Comparison of ENCODE assay signal across 13 cellular contexts in the genomic region with DNA sequence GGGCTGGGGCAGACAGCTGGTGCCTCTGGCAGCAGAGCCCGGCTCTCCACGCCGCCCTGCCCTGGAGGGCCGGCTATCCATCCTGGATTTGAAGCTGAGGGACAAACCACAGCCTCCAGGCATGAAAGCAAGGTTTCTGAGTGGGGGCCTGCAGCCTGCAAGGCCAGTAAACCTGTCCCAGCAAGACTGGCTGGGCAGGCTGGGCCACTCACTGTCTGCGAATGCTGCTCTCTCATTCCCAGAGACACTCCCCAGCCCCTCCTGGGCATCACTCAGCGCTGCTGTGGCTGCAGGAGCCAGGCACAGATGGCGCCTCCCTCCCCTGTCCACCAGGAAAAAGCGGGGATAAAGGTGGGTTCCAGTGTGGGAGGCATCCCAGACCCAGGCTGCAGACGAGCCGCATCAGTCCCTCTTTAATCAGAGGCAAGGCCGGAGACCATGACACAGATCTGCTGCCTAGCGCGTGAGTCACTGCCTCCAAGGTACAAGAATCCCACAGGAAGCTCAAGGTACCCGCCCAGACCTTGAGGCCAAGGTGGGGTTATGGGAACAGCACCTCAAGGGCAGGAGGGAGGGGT.
A peak's percentile ranks its signal among the peaks of the same experiment; 100 is the strongest.
DNase-seq lines count a peak whose midpoint lies in the region; ATAC-seq and TF ChIP-seq lines count a peak whose summit lies in the region.
"Had no signal": no experiment of that assay in that cellular context is flagged by ENCODE, and none has a peak within 500 bp of the region (broad histone marks: within the 10 kb centered on the region; RNA-seq: fewer than 3 reads in every experiment).

No MANE protein-coding gene starts in this region.

- H3K79me2 ChIP-seq in smooth muscle cell (ENCODE audit: low read depth), result peaks cover 69% of the 10 kb centered on the region

- H3K36me3 ChIP-seq in RWPE2 (ENCODE audit: low read depth), result no peaks in the 10 kb centered on the region
- no peaks in the 10 kb centered on the region for H3K36me3 ChIP-seq in smooth muscle cell (ENCODE audit: low read depth)

- H2AFZ ChIP-seq in smooth muscle cell (ENCODE audit: low read depth), result no peak overlapping the region

- WGBS in smooth muscle cell (ENCODE audit: low lambda C conversion rate), result 18% methylated on average over 14 of the region's 14 CpGs

- H3K27ac Mint-ChIP-seq in activated CD4-positive, alpha-beta T cell treated with anti-CD3 and anti-CD28 coated beads for 36 hours, result no peak overlapping the region
- H3K27ac Mint-ChIP-seq: T-helper 1 cell treated with Interleukin-12 subunit alpha and Interleukin-12 subunit beta and Interleukin-4 antibody, amounts not matched to agents 30 μg/mL and 1 μg/mL, for 36 hours had no signal

- H4K20me1 ChIP-seq in smooth muscle cell (ENCODE audit: low read depth), result peaks cover 15% of the 10 kb centered on the region

- peak overlapping the region; percentile 60 for H3K4me2 ChIP-seq in smooth muscle cell

- H3K27me3 ChIP-seq in RWPE2 (ENCODE audit: insufficient read depth, poor library complexity, severe bottlenecking), result no peaks in the 10 kb centered on the region
- H3K27me3 ChIP-seq in smooth muscle cell (ENCODE audit: low read depth), result no peaks in the 10 kb centered on the region

- H3K4me1 Mint-ChIP-seq in activated CD4-positive, alpha-beta T cell treated with anti-CD3 and anti-CD28 coated beads for 36 hours, result peaks cover 12% of the 10 kb centered on the region

- CTCF ChIA-PET in activated CD4-positive, alpha-beta T cell treated with anti-CD3 and anti-CD28 coated beads for 36 hours (lab: Charles Lee), result no interaction called here

- H3K4me3 ChIP-seq in RWPE2 (ENCODE audit: severe bottlenecking) (no peak overlapping the region), foreskin fibroblast (ENCODE audit: low read depth in 1 of 2, low read length in 2 of 2) (no peak overlapping the region), smooth muscle cell (no peak overlapping the region)

- TF ChIP-seq CTCF in RWPE2 (IDR thresholded peaks at IDR 0.05; ENCODE audit: poor library complexity, severe bottlenecking) (peak; percentile 21), foreskin fibroblast (IDR thresholded peaks at IDR 0.05; ENCODE audit: low read depth, low read length) (no peak), smooth muscle cell (IDR thresholded peaks at IDR 0.05; ENCODE audit: borderline replicate concordance, insufficient read depth, poor library complexity, severe bottlenecking) (no peak)

- POLR2A ChIA-PET in activated CD4-positive, alpha-beta T cell treated with anti-CD3 and anti-CD28 coated beads for 36 hours (lab: Charles Lee), result no interaction called here

- no peak overlapping the region for H3K4me3 Mint-ChIP-seq in activated CD4-positive, alpha-beta T cell treated with anti-CD3 and anti-CD28 coated beads for 36 hours
- H3K4me3 Mint-ChIP-seq: T-helper 1 cell treated with Interleukin-12 subunit alpha and Interleukin-12 subunit beta and Interleukin-4 antibody, amounts not matched to agents 30 μg/mL and 1 μg/mL, for 36 hours had no signal

- H3K9me3 ChIP-seq in RWPE2 (ENCODE audit: severe bottlenecking), result no peaks in the 10 kb centered on the region
- no peaks in the 10 kb centered on the region for H3K9me3 ChIP-seq in smooth muscle cell (replicated peaks; ENCODE audit: low read depth)

- H3F3A ChIP-seq in smooth muscle cell (ENCODE audit: low read depth), result peaks cover 7% of the 10 kb centered on the region

- H3K36me3 Mint-ChIP-seq in activated CD4-positive, alpha-beta T cell treated with anti-CD3 and anti-CD28 coated beads for 36 hours (ENCODE audit: low read depth), result no peaks in the 10 kb centered on the region

- peaks cover 2% of the 10 kb centered on the region for H3K27me3 Mint-ChIP-seq in activated CD4-positive, alpha-beta T cell treated with anti-CD3 and anti-CD28 coated beads for 36 hours

- H3K27ac ChIP-seq in RWPE2 (ENCODE audit: poor library complexity, severe bottlenecking) (peak overlapping the region; percentile 100), smooth muscle cell (ENCODE audit: low read depth) (peak overlapping the region; percentile 96)
- H3K27ac ChIP-seq: 22Rv1 had no signal

- ATAC-seq in RWPE2 (ENCODE audit: low read depth) (peak; percentile 85), GM21619 (IDR thresholded peaks at IDR 0.05; ENCODE audit: unreplicated experiment) (no peak)
- no peak for ATAC-seq in activated CD4-positive, alpha-beta T cell treated with anti-CD3 and anti-CD28 coated beads for 36 hours

- intact Hi-C loops in activated CD4-positive, alpha-beta T cell treated with anti-CD3 and anti-CD28 coated beads for 36 hours (cut with DNase I, micrococcal nuclease), result no loop called here

- DNase-seq in DMS 273 (lab: John Stamatoyannopoulos, UW; ENCODE audit: unreplicated experiment) (peak; percentile 78), DMS 273 treated with DMSO at 0.1 percent for 48 hours (lab: John Stamatoyannopoulos, UW) (no peak), RWPE2 (ENCODE audit: low spot score) (peak; percentile 99), foreskin fibroblast (peak; percentile 42 to 67), smooth muscle cell (lab: John Stamatoyannopoulos, UW; ENCODE audit: unreplicated experiment) (no peak)
- DNase-seq in stimulated activated CD4-positive, alpha-beta T cell treated with anti-CD3 and anti-CD28 coated beads, Interleukin-2, amount 100 ng/mL, for 24 hours, result no peak
- DNase-seq in activated CD4-positive, alpha-beta T cell treated with anti-CD3 and anti-CD28 coated beads for 36 hours, result no peak
- DNase-seq: activated naive CD4-positive, alpha-beta T cell treated with anti-CD3 and anti-CD28 coated beads, Interleukin-2, amount 50 U/mL, for 16 hours; foreskin melanocyte; Karpas-422 had no signal

- H3K4me1 ChIP-seq in RWPE2 (ENCODE audit: insufficient read depth, poor library complexity, severe bottlenecking) (peaks cover 41% of the 10 kb centered on the region), smooth muscle cell (ENCODE audit: low read depth) (peaks cover 27% of the 10 kb centered on the region)

- no peaks in the 10 kb centered on the region for H3K9me3 Mint-ChIP-seq in activated CD4-positive, alpha-beta T cell treated with anti-CD3 and anti-CD28 coated beads for 36 hours (ENCODE audit: low read depth)
- H3K9me3 Mint-ChIP-seq: T-helper 1 cell treated with Interleukin-12 subunit alpha and Interleukin-12 subunit beta and Interleukin-4 antibody, amounts not matched to agents 30 μg/mL and 1 μg/mL, for 36 hours had no signal

- peak overlapping the region; percentile 81 for H3K9ac ChIP-seq in smooth muscle cell (ENCODE audit: low read depth)

Comparison
In these comparisons a context has a peak if more than half of its experiments do, and no peak if none do; other contexts are left out.
1. DNase-seq: peak in DMS 273 (single experiment), RWPE2 (single experiment) and foreskin fibroblast (2 of 2); none in DMS 273 treated with DMSO at 0.1 percent for 48 hours (single experiment), smooth muscle cell (single experiment), stimulated activated CD4-positive, alpha-beta T cell treated with anti-CD3 and anti-CD28 coated beads, Interleukin-2, amount 100 ng/mL, for 24 hours (0 of 2) and activated CD4-positive, alpha-beta T cell treated with anti-CD3 and anti-CD28 coated beads for 36 hours (single experiment).